In the genomic region with DNA sequence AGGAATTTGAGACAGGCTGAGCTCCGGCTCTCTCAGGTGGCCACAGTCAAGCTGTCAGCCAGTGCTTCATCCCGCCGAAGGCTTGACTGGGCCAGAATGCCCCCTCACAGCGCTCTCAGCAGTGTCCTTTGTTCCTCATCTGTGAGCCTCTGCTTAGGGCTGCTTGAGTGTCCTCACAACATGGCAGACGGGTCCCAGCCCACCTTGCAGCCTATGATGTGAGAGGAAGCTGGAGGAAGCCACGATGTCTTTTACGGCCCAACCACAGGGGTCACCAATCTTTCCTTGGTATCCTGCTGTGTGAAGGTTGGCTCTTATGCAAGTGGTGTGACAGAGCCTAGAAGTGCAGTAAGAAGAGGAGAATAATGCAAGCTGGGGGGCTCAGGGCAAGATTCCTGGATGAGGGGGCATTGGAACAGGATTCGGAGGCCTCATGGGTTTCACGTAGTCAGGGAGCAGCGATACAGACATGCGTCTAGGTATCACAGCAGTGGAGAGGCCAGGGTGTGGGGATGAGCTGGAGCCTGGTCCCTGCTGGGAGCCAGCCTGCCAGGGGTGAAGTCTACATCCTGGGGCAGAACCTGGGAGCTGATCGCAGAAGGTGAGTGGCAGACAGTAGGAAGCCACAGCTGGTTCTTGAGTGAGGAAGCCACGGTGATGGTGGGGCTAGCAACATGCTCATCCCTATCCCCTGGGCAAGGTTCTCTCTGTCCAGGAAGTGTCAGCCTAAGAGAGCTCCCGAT, we compare ENCODE assay signal across 19 cellular contexts.
"Had no signal": no experiment of that assay in that cellular context is flagged by ENCODE, and none has a peak within 500 bp of the region (broad histone marks: within the 10 kb centered on the region; RNA-seq: fewer than 3 reads in every experiment).

No MANE protein-coding gene starts in this region.

- H3K27ac Mint-ChIP-seq: memory B cell; natural killer cell treated with Interleukin-12 subunit alpha and Interleukin-12 subunit beta and Interleukin-15 and Interleukin-18, amount 100 ng/mL, for 72 hours had no signal

- FAIRE-seq: endometrium, frontal cortex had no signal

- H3K27me3 Mint-ChIP-seq: natural killer cell treated with Interleukin-12 subunit alpha and Interleukin-12 subunit beta and Interleukin-15 and Interleukin-18, amount 100 ng/mL, for 72 hours had no signal

- ATAC-seq: esophagus mucosa; heart left ventricle; left lung; lower lobe of right lung; natural killer cell treated with Interleukin-12 subunit alpha and Interleukin-12 subunit beta and Interleukin-15 and Interleukin-18, amount 100 ng/mL, for 72 hours; psoas muscle; sciatic nerve had no signal

- H3K27me3 ChIP-seq: colonic mucosa, heart left ventricle had no signal

- H3K36me3 Mint-ChIP-seq: memory B cell; natural killer cell treated with Interleukin-12 subunit alpha and Interleukin-12 subunit beta and Interleukin-15 and Interleukin-18, amount 100 ng/mL, for 72 hours had no signal

- H3K4me1 Mint-ChIP-seq: memory B cell had no signal

- H3K4me1 ChIP-seq: colonic mucosa, heart left ventricle, left lung, lower lobe of right lung, psoas muscle had no signal

- H3K4me3 Mint-ChIP-seq: memory B cell; natural killer cell treated with Interleukin-12 subunit alpha and Interleukin-12 subunit beta and Interleukin-15 and Interleukin-18, amount 100 ng/mL, for 72 hours had no signal

- H3K27ac ChIP-seq: colonic mucosa, heart left ventricle, left lung, lower lobe of right lung, psoas muscle had no signal

- H3K9me3 ChIP-seq: colonic mucosa, heart left ventricle, left lung, lower lobe of right lung, psoas muscle had no signal

- H3K4me3 ChIP-seq: colonic mucosa, heart left ventricle, left lung, lower lobe of right lung, psoas muscle had no signal

- H3K9me3 Mint-ChIP-seq: natural killer cell treated with Interleukin-12 subunit alpha and Interleukin-12 subunit beta and Interleukin-15 and Interleukin-18, amount 100 ng/mL, for 72 hours had no signal

- DNase-seq: colonic mucosa; dermis blood vessel endothelial cell; effector CD8-positive, alpha-beta T cell; heart left ventricle; hippocampal formation; islet precursor cell; lower lobe of right lung; midbrain; psoas muscle; stimulated activated CD4-positive, alpha-beta T cell treated with anti-CD3 and anti-CD28 coated beads, Interleukin-12 subunit alpha, Interleukin-12 subunit beta, amount 100 ng/mL, for 4 hours; stimulated activated naive CD4-positive, alpha-beta T cell treated with Interleukin-2 at 50 U/mL for 16 hours; trophoblast cell had no signal

- H3K36me3 ChIP-seq: colonic mucosa, left lung had no signal
